1 cellular context compared by ENCODE assay signal in genomic region chr16:20622498-20622870, GRCh38.
A peak's percentile ranks its signal among the peaks of the same experiment; 100 is the strongest.
TF ChIP-seq lines count a peak whose summit lies in the region.

No MANE protein-coding gene starts in this region.

TF ChIP-seq in HepG2, 621 proteins besides CTCF, POLR2A, EP300 and RAD21 (continued from another document):
- 0 out of 2 replicates have a peak, but pooled peaks have one; percentile 3 for TF ChIP-seq RFXAP (CRISPR knock-in tag; IDR thresholded peaks at IDR 0.05; ENCODE audit: borderline replicate concordance)
TF ChIP-seq in HepG2: peak in this region for 11.
